ENCODE assay signal across 25 cellular contexts in the genomic region with DNA sequence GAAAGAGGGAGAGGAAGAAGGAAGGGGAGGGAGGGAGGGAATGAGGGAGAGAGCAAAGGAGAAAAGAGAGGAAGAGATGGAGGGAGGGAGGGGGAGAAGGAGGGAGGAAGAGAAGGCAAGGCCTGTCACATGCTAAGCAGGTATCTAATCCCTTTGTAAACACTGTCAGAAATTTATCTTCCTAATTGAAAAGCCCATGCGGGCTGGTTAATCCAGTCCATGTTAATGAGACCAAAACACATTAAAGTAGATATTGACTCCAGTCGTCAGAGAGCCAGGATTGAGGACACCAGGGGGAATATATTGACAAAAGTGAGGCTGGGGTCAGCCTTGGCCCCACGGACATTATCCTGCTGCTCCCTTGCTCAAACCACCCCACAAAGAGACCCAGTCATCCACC. TPM values are rescaled to one million over a fixed set of nuclear protein-coding genes. Genes with fewer than 3 reads are reported as not detected.
DNase-seq lines count a peak whose midpoint lies in the region; ATAC-seq, FAIRE-seq and TF ChIP-seq lines count a peak whose summit lies in the region.
"Had no signal": no experiment of that assay in that cellular context is flagged by ENCODE, and none has a peak within 500 bp of the region (broad histone marks: within the 10 kb centered on the region; RNA-seq: fewer than 3 reads in every experiment).

No MANE protein-coding gene starts in this region.

- ATAC-seq in Right ventricle myocardium inferior (no peak), HepG2 (no peak)
- no peak for ATAC-seq in activated T-helper 17 cell treated with anti-CD3 and anti-CD28 coated beads, Interleukin-2, amount 50 U/mL, for 72 hours (replicated peaks)
- ATAC-seq: HCT116 had no signal

- no peak for TF ChIP-seq RAD21 in HepG2 (CRISPR knock-in tag; IDR thresholded peaks at IDR 0.05)

- H3K9me3 ChIP-seq in HepG2 (ENCODE audit: low read length): no peaks in the 10 kb centered on the region
- H3K9me3 ChIP-seq in osteoblast (ENCODE audit: low read depth, low read length): no peaks in the 10 kb centered on the region
- H3K9me3 ChIP-seq: BLaER1 had no signal

- TF ChIP-seq EP300 in HepG2 (IDR thresholded peaks at IDR 0.05; ENCODE audit: low read depth in 2 of 2, low read length in 2 of 2) (no peak), HepG2 (CRISPR knock-in tag; IDR thresholded peaks at IDR 0.05; ENCODE audit: borderline replicate concordance) (no peak)

- DNase-seq in cardiac septum (ENCODE audit: low spot score) (peak; percentile 9), Right ventricle myocardium inferior (ENCODE audit: missing footprints) (no peak), NCI-H69 (lab: John Stamatoyannopoulos, UW) (peak; percentile 87), HepG2 (ENCODE audit: low spot score) (no peak), GM10248 (ENCODE audit: extremely low spot score) (no peak), osteoblast (ENCODE audit: insufficient read length, low spot score, missing footprints) (no peak)
- DNase-seq: CD4-positive, alpha-beta T cell; DMS53; GDM1; IMR-90; NCI-H1092 treated with DMSO at 0.1 percent for 48 hours; NCI-H1436 treated with DMSO at 0.1 percent for 48 hours; NCI-H2029 treated with DMSO at 0.1 percent for 48 hours; PC-9; RPMI8226; SHP77 treated with DMSO at 0.1 percent for 48 hours; SW 1271 had no signal

- H3K79me2 ChIP-seq in HepG2 (ENCODE audit: insufficient read depth, low read length) (no peaks in the 10 kb centered on the region), osteoblast (ENCODE audit: insufficient read depth, low read length) (no peaks in the 10 kb centered on the region)

- in situ Hi-C loops in HepG2 (cut with HindIII; ENCODE audit: extremely low pct_ligation_motif_present, low pct_unique_long_range_greater_than_20kb): loop anchor here (10.0 to 25.0 kb wide), 2 partner anchors 450 to 868 kb away; partner anchors contain the start of genes POLR1E and SLC25A51

- no peaks in the 10 kb centered on the region for H3K4me1 Mint-ChIP-seq in activated T-helper 17 cell treated with anti-CD3 and anti-CD28 coated beads, Interleukin-2, amount 50 U/mL, for 72 hours

- H3K9me3 Mint-ChIP-seq in activated T-helper 17 cell treated with anti-CD3 and anti-CD28 coated beads, Interleukin-2, amount 50 U/mL, for 72 hours: no peaks in the 10 kb centered on the region
- H3K9me3 Mint-ChIP-seq: CD4-positive, alpha-beta T cell had no signal

- no peak overlapping the region for H3K27ac Mint-ChIP-seq in activated T-helper 17 cell treated with anti-CD3 and anti-CD28 coated beads, Interleukin-2, amount 50 U/mL, for 72 hours
- H3K27ac Mint-ChIP-seq: CD4-positive, alpha-beta T cell had no signal

- CTCF ChIA-PET in HepG2 (lab: Yijun Ruan, JAX; ENCODE audit: low intra/inter-chr PET ratio, low total read pairs): no interaction called here
- CTCF ChIA-PET in GM10248 (lab: Yijun Ruan, JAX): no interaction called here

- H3K4me1 ChIP-seq in HepG2 (ENCODE audit: insufficient read depth, low read length) (peaks cover 75% of the 10 kb centered on the region), osteoblast (ENCODE audit: insufficient read depth, low read length) (peaks cover 4% of the 10 kb centered on the region)
- H3K4me1 ChIP-seq: BLaER1 had no signal

- intact Hi-C loops in cardiac septum (cut with DNase I) (no loop called here), Right ventricle myocardium inferior (cut with DNase I) (no loop called here), HepG2 (cut with micrococcal nuclease; ENCODE audit: unreplicated experiment) (no loop called here)

- no peak overlapping the region for H3K9ac ChIP-seq in HepG2 (ENCODE audit: insufficient read depth, low read depth, low read length)
- H3K9ac ChIP-seq: BLaER1, KMS-11 had no signal

- no peak for TF ChIP-seq POLR2A in HepG2 (IDR thresholded peaks at IDR 0.05; ENCODE audit: insufficient read depth in 1 of 2, low read depth in 2 of 2, low read length in 2 of 2)

- TF ChIP-seq CTCF in HepG2 (CRISPR knock-in tag; IDR thresholded peaks at IDR 0.05): no peak
- no peak for TF ChIP-seq CTCF in GM10248 (IDR thresholded peaks at IDR 0.05; ENCODE audit: control extremely low read depth, extremely low read depth, low read depth, missing control alignments)
- no peak for TF ChIP-seq CTCF in osteoblast (IDR thresholded peaks at IDR 0.05; ENCODE audit: extremely low read depth, low read depth, low read length)

- H3K4me3 Mint-ChIP-seq in activated T-helper 17 cell treated with anti-CD3 and anti-CD28 coated beads, Interleukin-2, amount 50 U/mL, for 72 hours: no peak overlapping the region
- H3K4me3 Mint-ChIP-seq: CD4-positive, alpha-beta T cell had no signal

- H4K20me1 ChIP-seq in HepG2 (ENCODE audit: insufficient read depth, low read length) (no peaks in the 10 kb centered on the region), osteoblast (ENCODE audit: insufficient read depth, low read length) (no peaks in the 10 kb centered on the region)
- H4K20me1 ChIP-seq: BLaER1 had no signal

- H3K36me3 ChIP-seq in HepG2 (replicated peaks in 1 of 2; ENCODE audit: control insufficient read depth in 1 of 2, insufficient read depth in 2 of 2, low read length in 2 of 2) (no peaks in the 10 kb centered on the region), osteoblast (ENCODE audit: insufficient read depth, low read length) (no peaks in the 10 kb centered on the region)
- H3K36me3 ChIP-seq: BLaER1 had no signal

- H3K4me3 ChIP-seq in HepG2 (replicated peaks in 1 of 3; ENCODE audit: insufficient read depth in 1 of 3, low read depth in 2 of 3, low read length in 3 of 3): peak overlapping the region in 1 of 3 experiments; percentile 11; a peak in 1 of 6 replicates
- no peak overlapping the region for H3K4me3 ChIP-seq in osteoblast (ENCODE audit: insufficient read depth, low read length)
- H3K4me3 ChIP-seq: BLaER1, PC-9, SK-N-MC had no signal

- no peak for FAIRE-seq in HepG2 (lab: Jason Lieb, UNC)
- FAIRE-seq: GM19239, H1, HTR-8/SVneo had no signal

- H3K27me3 Mint-ChIP-seq in activated T-helper 17 cell treated with anti-CD3 and anti-CD28 coated beads, Interleukin-2, amount 50 U/mL, for 72 hours: peaks cover 11% of the 10 kb centered on the region

- H3K4me2 ChIP-seq in HepG2 (ENCODE audit: low read depth, low read length) (peak overlapping the region; percentile 64), osteoblast (ENCODE audit: insufficient read depth, low read length) (no peak overlapping the region)
- H3K4me2 ChIP-seq: BLaER1, KMS-11, PC-9 had no signal

- H3K36me3 Mint-ChIP-seq in activated T-helper 17 cell treated with anti-CD3 and anti-CD28 coated beads, Interleukin-2, amount 50 U/mL, for 72 hours (ENCODE audit: low read depth): no peaks in the 10 kb centered on the region

- H3K27me3 ChIP-seq in HepG2 (ENCODE audit: control insufficient read depth in 1 of 2, insufficient read depth in 2 of 2, low read length in 2 of 2) (no peaks in the 10 kb centered on the region), osteoblast (ENCODE audit: insufficient read depth, low read length) (peaks cover 7% of the 10 kb centered on the region)
- H3K27me3 ChIP-seq: BLaER1 had no signal

- WGBS in HepG2 (ENCODE audit: low lambda C conversion rate): 0% methylated on average over 2 of the region's 3 CpGs

- H2AFZ ChIP-seq in HepG2 (ENCODE audit: low read length) (no peak overlapping the region), osteoblast (ENCODE audit: low read length) (no peak overlapping the region)
- H2AFZ ChIP-seq: PC-9 had no signal

- no TSS peak for BruUV-seq in HepG2 (replicated peaks; lab: Mats Ljungman, UMichigan)

- H3K27ac ChIP-seq in HepG2 (ENCODE audit: extremely low read length, insufficient read depth, low read length) (peak overlapping the region; percentile 35), osteoblast (ENCODE audit: low read depth, low read length) (no peak overlapping the region)
- H3K27ac ChIP-seq: BLaER1, KMS-11, PC-9, SK-N-MC had no signal

- POLR2A ChIA-PET in HepG2 (lab: Yijun Ruan, JAX): no interaction called here
- POLR2A ChIA-PET in GM10248 (lab: Yijun Ruan, JAX): no interaction called here

TF ChIP-seq in HepG2, 621 proteins besides CTCF, POLR2A, EP300 and RAD21 (continues in another document):
- TF ChIP-seq NFKBIZ (CRISPR knock-in tag; IDR thresholded peaks at IDR 0.05): no peak
- TF ChIP-seq XBP1 (CRISPR knock-in tag; IDR thresholded peaks at IDR 0.05): no peak
- TF ChIP-seq MATR3 (CRISPR knock-in tag; IDR thresholded peaks at IDR 0.05): no peak

RNA-seq across cellular contexts. Expression of gene ALDH1B1, which starts 37.4 kb away (rescaled TPM):
- total RNA-seq in cardiac septum (21.0 TPM), Right ventricle myocardium inferior (18.4 TPM), HepG2 (2016; rRNA removed; fragmentation: Illumina TruSeq; extraction: Trizol) (125 and 159 TPM in 2 replicates), osteoblast (38.0 and 38.6 TPM in 2 replicates)
- total RNA-seq in HepG2 (2016; cell fraction: cytosol; rRNA removed; fragmentation: Illumina TruSeq; extraction: Trizol; ENCODE audit: low read depth): 11.5 TPM in 2 replicates
- 126 and 146 TPM in 2 replicates for total RNA-seq in HepG2 (2016; cell fraction: insoluble cytoplasmic fraction; rRNA removed; fragmentation: Illumina TruSeq; extraction: Trizol)
- total RNA-seq in HepG2 (2016; cell fraction: membrane; rRNA removed; fragmentation: Illumina TruSeq; extraction: Trizol): 48.8 and 50.7 TPM in 2 replicates
- total RNA-seq in HepG2 (2016; cell fraction: nucleus; rRNA removed; fragmentation: Illumina TruSeq; extraction: Trizol): 50.9 and 56.2 TPM in 2 replicates
- polyA plus RNA-seq in HepG2 (2011; rRNA removed): 45.1 and 49.5 TPM in 2 replicates
- 39.2 and 42.4 TPM in 2 replicates for polyA plus RNA-seq in HepG2 (2011; cell fraction: cytosol; rRNA removed)
- 15.7 and 19.6 TPM in 2 replicates for polyA plus RNA-seq in HepG2 (2011; cell fraction: nucleus; rRNA removed)
- polyA plus RNA-seq in HepG2 (2012): 51.6 and 52.8 TPM in 2 replicates
- 7.5 and 7.7 TPM in 2 replicates for polyA plus RNA-seq in HepG2 (2016; cell fraction: cytosol; fragmentation: Illumina TruSeq; extraction: Trizol; ENCODE audit: low read depth)
- polyA plus RNA-seq in HepG2 (2016; cell fraction: insoluble cytoplasmic fraction; fragmentation: Illumina TruSeq; extraction: Trizol; ENCODE audit: low read depth): 131 and 144 TPM in 2 replicates
- 23.3 and 23.6 TPM in 2 replicates for polyA plus RNA-seq in HepG2 (2016; cell fraction: membrane; fragmentation: Illumina TruSeq; extraction: Trizol; ENCODE audit: low read depth)
- 57.5 and 58.3 TPM in 2 replicates for polyA plus RNA-seq in HepG2 (2016; cell fraction: nucleus; fragmentation: Illumina TruSeq; extraction: Trizol; ENCODE audit: insufficient read depth, low read depth)
- 58.5 and 119 TPM in 2 replicates for polyA minus RNA-seq in HepG2 (2011; rRNA and poly(A)+ RNA removed; ENCODE audit: low replicate concordance)
- polyA minus RNA-seq in HepG2 (2011; cell fraction: cytosol; rRNA and poly(A)+ RNA removed): 51.9 and 56.8 TPM in 2 replicates
- polyA minus RNA-seq in HepG2 (2011; cell fraction: nucleus; rRNA and poly(A)+ RNA removed): 20.2 and 23.6 TPM in 2 replicates
- 10 to 100 TPM; 15.6 to 29.1 TPM for total RNA-seq in activated T-helper 17 cell treated with anti-CD3 and anti-CD28 coated beads, Interleukin-2, amount 50 U/mL, for 72 hours

Comparison
In these comparisons a context has a peak if more than half of its experiments do, and no peak if none do; other contexts are left out.
1. DNase-seq: peak in cardiac septum (single experiment) and NCI-H69 (single experiment); none in Right ventricle myocardium inferior (single experiment), HepG2 (single experiment), GM10248 (single experiment) and osteoblast (single experiment).